8 cellular contexts compared by ENCODE assay signal in genomic region chr19:47391510-47392223, GRCh38. TPM values are rescaled to one million over a fixed set of nuclear protein-coding genes. Genes with fewer than 3 reads are reported as not detected.
DNase-seq lines count a peak whose midpoint lies in the region; ATAC-seq, FAIRE-seq and TF ChIP-seq lines count a peak whose summit lies in the region.

No MANE protein-coding gene starts in this region.

- FAIRE-seq in GM18507 (lab: Jason Lieb, UNC) = peak; percentile 64

- 32% methylated on average over 15 of the region's 15 CpGs for WGBS in liver

- H3K4me3 ChIP-seq in AG04450 (ENCODE audit: low read depth, low read length) = no peak overlapping the region
- H3K4me3 ChIP-seq in coronary artery = no peak overlapping the region
- H3K4me3 ChIP-seq in liver (ENCODE audit: low read depth in 1 of 3, low read length in 3 of 3) = no peak overlapping the region

- POLR2A ChIA-PET in AG04450 (lab: Yijun Ruan, JAX) = interaction anchor here (0.8 to 1.0 kb wide), 2 partner anchors 95 to 117 kb away, joined by 3 read pairs; partner anchors contain the start of gene INAFM1

- H3K4me1 ChIP-seq in liver (ENCODE audit: control insufficient read depth in 4 of 4, insufficient read depth in 4 of 4, low read length in 3 of 4) = no peaks in the 10 kb centered on the region

- H3K27ac ChIP-seq in AG04450 (ENCODE audit: low read depth, low read length) (no peak overlapping the region), coronary artery (no peak overlapping the region), liver (ENCODE audit: low read depth in 1 of 2, low read length in 2 of 2) (no peak overlapping the region)

- H3K27me3 ChIP-seq in AG04450 (ENCODE audit: control insufficient read depth, insufficient read depth, low read length) = peaks cover 3% of the 10 kb centered on the region
- H3K27me3 ChIP-seq in liver (ENCODE audit: control insufficient read depth in 4 of 4, insufficient read depth in 4 of 4, low read length in 3 of 4) = no peaks in the 10 kb centered on the region

- H3K9me3 ChIP-seq in AG04450 (ENCODE audit: control insufficient read depth, insufficient read depth, low read length) (no peaks in the 10 kb centered on the region), liver (ENCODE audit: control insufficient read depth in 4 of 4, low read length in 3 of 4) (no peaks in the 10 kb centered on the region)

- DNase-seq in AG04450 (ENCODE audit: low read depth, low spot score) (peak; percentile 23), GM18507 (ENCODE audit: extremely low spot score, insufficient read length, low read depth) (peak; percentile 56), NCI-H345 treated with DMSO at 0.1 percent for 48 hours (lab: John Stamatoyannopoulos, UW; ENCODE audit: unreplicated experiment) (peak; percentile 16), coronary artery (ENCODE audit: low spot score) (no peak)
- peak; percentile 91 for DNase-seq in activated CD4-positive, alpha-beta T cell treated with anti-CD3 and anti-CD28 coated beads for 48 hours
- DNase-seq in stimulated activated CD4-positive, alpha-beta T cell treated with anti-CD3 and anti-CD28 coated beads, TNF-alpha, amount 100 ng/mL, for 4 hours (ENCODE audit: low read depth in 3 of 3) = peak; percentile 61 to 73 (median 68)

- no peaks in the 10 kb centered on the region for H3K36me3 ChIP-seq in liver (ENCODE audit: control insufficient read depth in 4 of 4, insufficient read depth in 3 of 4, low read depth in 1 of 4, low read length in 3 of 4)

- ATAC-seq in GM21529 (IDR thresholded peaks at IDR 0.05; ENCODE audit: unreplicated experiment) = no peak

- TF ChIP-seq RAD21 in liver (IDR thresholded peaks at IDR 0.05) = peak; percentile 89 to 90

- CTCF ChIA-PET in AG04450 (lab: Charles Lee) = interaction anchor here (0.5 to 4.7 kb wide), 28 partner anchors 8 to 377 kb away, joined by 3 to 121 read pairs (median 5); partner anchors contain the start of genes C5AR1, DHX34 and MEIS3

- no peak overlapping the region for H3K9ac ChIP-seq in liver (ENCODE audit: low read depth in 1 of 2, low read length in 2 of 2)

- TF ChIP-seq CTCF in AG04450 (IDR thresholded peaks at IDR 0.05; ENCODE audit: low read depth, low read length) (peak; percentile 93), coronary artery (IDR thresholded peaks at IDR 0.05) (peak; percentile 76), liver (IDR thresholded peaks at IDR 0.05; ENCODE audit: low read depth, low read length, missing input control) (peak; percentile 87)

TF ChIP-seq in liver, 16 proteins besides CTCF, POLR2A, EP300 and RAD21:
- TF ChIP-seq ZBTB33 (IDR thresholded peaks at IDR 0.05) = no peak
- TF ChIP-seq HNF4G (IDR thresholded peaks at IDR 0.05) = no peak
- no peak for TF ChIP-seq EGR1 (IDR thresholded peaks at IDR 0.05; ENCODE audit: low read depth in 2 of 2)
- no peak for TF ChIP-seq JUND (IDR thresholded peaks at IDR 0.05)
- no peak for TF ChIP-seq REST (IDR thresholded peaks at IDR 0.05)
- TF ChIP-seq HNF4A (conservative IDR thresholded peaks at IDR 0.05) = no peak
- no peak for TF ChIP-seq SP1 (IDR thresholded peaks at IDR 0.05)
- TF ChIP-seq RXRA (IDR thresholded peaks at IDR 0.05) = no peak
- no peak for TF ChIP-seq FOXA2 (IDR thresholded peaks at IDR 0.05)
- TF ChIP-seq MAX (IDR thresholded peaks at IDR 0.05) = no peak
- no peak for TF ChIP-seq ATF3 (IDR thresholded peaks at IDR 0.05)
- TF ChIP-seq TAF1 (conservative IDR thresholded peaks at IDR 0.05) = no peak
- no peak for TF ChIP-seq FOXA1 (IDR thresholded peaks at IDR 0.05)

RNA-seq across cellular contexts. Expression of gene MEIS3, which starts 27.7 kb away (rescaled TPM):
- polyA plus RNA-seq in AG04450 (2011; rRNA removed) (21.6 and 27.2 TPM in 2 replicates), liver (under 1 TPM; 0.50 to 0.99 TPM)
- 24.2 and 39.4 TPM in 2 replicates for polyA minus RNA-seq in AG04450 (2011; rRNA and poly(A)+ RNA removed)
- total RNA-seq in liver = 1 to 10 TPM in 1 of 2 donors, under 1 TPM in 1; 0.79 to 1.3 TPM

RNA-seq across cellular contexts. Expression of gene DHX34, which starts 42.6 kb away (rescaled TPM):
- polyA plus RNA-seq in AG04450 (2011; rRNA removed) = 4.2 and 6.0 TPM in 2 replicates
- 7.7 and 8.8 TPM in 2 replicates for polyA minus RNA-seq in AG04450 (2011; rRNA and poly(A)+ RNA removed)
- total RNA-seq in liver = 10 to 100 TPM in 1 of 2 donors, 1 to 10 TPM in 1; 6.2 to 11.6 TPM
- 1 to 10 TPM; 3.1 to 6.1 TPM for polyA plus RNA-seq in liver

RNA-seq across cellular contexts. Expression of gene C5AR2, which starts 59.7 kb away (rescaled TPM):
- polyA plus RNA-seq in AG04450 (2011; rRNA removed) (not detected in 2 replicates), liver (1 to 10 TPM in 1 of 2 donors, under 1 TPM in 1; 0.61 to 1.8 TPM)
- not detected in 2 replicates for polyA minus RNA-seq in AG04450 (2011; rRNA and poly(A)+ RNA removed)
- 1 to 10 TPM; 1.8 to 2.8 TPM for total RNA-seq in liver

Comparison
In these comparisons a context has a peak if more than half of its experiments do, and no peak if none do; other contexts are left out.
1. RNA of gene MEIS3, which starts 27.7 kb away (polyA plus RNA-seq): 21.6 to 27.2 TPM in AG04450; 0.50 to 0.99 TPM in liver; every median in the first group is over 10 times any median in the second.
2. Peak in every context shown above with its lines, with median percentiles within 50 percentile points of each other: CTCF ChIP-seq.